Comparison of ENCODE assay signal across 34 cellular contexts in genomic region chr2:232043966-232044365, GRCh38.
"Had no signal": no experiment of that assay in that cellular context is flagged by ENCODE, and none has a peak within 500 bp of the region (broad histone marks: within the 10 kb centered on the region; RNA-seq: fewer than 3 reads in every experiment).

No MANE protein-coding gene starts in this region.

- H3K27ac Mint-ChIP-seq: activated B cell treated with CpG ODN at 0.5 μM for 24 hours; activated CD4-positive, alpha-beta memory T cell treated with anti-CD3 and anti-CD28 coated beads for 36 hours; activated CD8-positive, alpha-beta T cell treated with anti-CD3 and anti-CD28 coated beads for 36 hours; activated naive CD4-positive, alpha-beta T cell treated with anti-CD3 and anti-CD28 coated beads for 36 hours; activated naive CD8-positive, alpha-beta T cell treated with anti-CD3 and anti-CD28 coated beads, Interleukin-2, amount 10 ng/mL, durations not matched to agents 7 days and 5 days; activated T-cell treated with anti-CD3 and anti-CD28 coated beads, Interleukin-2, amount 50 U/mL, for 72 hours; activated T-helper 1 cell treated with anti-CD3 and anti-CD28 coated beads, Interleukin-12 subunit alpha, Interleukin-12 subunit beta, Interleukin-2, Interleukin-4 antibody, amounts not matched to agents 30 ng/mL and 10 ng/mL and 1 ng/mL, durations not matched to agents 14 hours and 24 hours and 36 hours; activated T-helper 17 cell treated with anti-CD3 and anti-CD28 coated beads, Interleukin-2, amount 50 U/mL, for 72 hours; T-helper 1 cell treated with Interleukin-12 subunit alpha and Interleukin-12 subunit beta and Interleukin-4 antibody, amounts not matched to agents 30 μg/mL and 1 μg/mL, for 36 hours; T-helper 2 cell treated with Interferon-gamma antibody and Interleukin-4, amounts not matched to agents 5 μg/mL and 100 μg/mL, for 36 hours had no signal

- H3K4me3 Mint-ChIP-seq: activated B cell treated with CpG ODN at 0.5 μM for 24 hours; activated CD4-positive, alpha-beta memory T cell treated with anti-CD3 and anti-CD28 coated beads for 36 hours; activated CD8-positive, alpha-beta T cell treated with anti-CD3 and anti-CD28 coated beads for 36 hours; activated naive CD4-positive, alpha-beta T cell treated with anti-CD3 and anti-CD28 coated beads for 36 hours; activated naive CD8-positive, alpha-beta T cell treated with anti-CD3 and anti-CD28 coated beads, Interleukin-2, amount 10 ng/mL, durations not matched to agents 7 days and 5 days; activated T-cell treated with anti-CD3 and anti-CD28 coated beads, Interleukin-2, amount 50 U/mL, for 4 hours; activated T-cell treated with anti-CD3 and anti-CD28 coated beads, Interleukin-2, amount 50 U/mL, for 72 hours; activated T-helper 1 cell treated with anti-CD3 and anti-CD28 coated beads, Interleukin-12 subunit alpha, Interleukin-12 subunit beta, Interleukin-2, Interleukin-4 antibody, amounts not matched to agents 30 ng/mL and 10 ng/mL and 1 ng/mL, durations not matched to agents 14 hours and 24 hours and 36 hours; activated T-helper 17 cell treated with anti-CD3 and anti-CD28 coated beads, Interleukin-2, amount 50 U/mL, for 72 hours; T-helper 1 cell treated with Interleukin-12 subunit alpha and Interleukin-12 subunit beta and Interleukin-4 antibody, amounts not matched to agents 30 μg/mL and 1 μg/mL, for 36 hours; T-helper 2 cell treated with Interferon-gamma antibody and Interleukin-4, amounts not matched to agents 5 μg/mL and 100 μg/mL, for 36 hours had no signal

- H3K4me3 ChIP-seq: adrenal gland, body of pancreas, breast epithelium had no signal

- H3K9me3 ChIP-seq: adrenal gland, body of pancreas, breast epithelium had no signal

- H3K27ac ChIP-seq: adrenal gland, body of pancreas, brain microvascular endothelial cell, breast epithelium, VCaP had no signal

- ATAC-seq: activated CD8-positive, alpha-beta T cell treated with anti-CD3 and anti-CD28 coated beads for 36 hours; activated T-cell treated with anti-CD3 and anti-CD28 coated beads, Interleukin-2, amount 50 U/mL, for 4 hours; activated T-cell treated with anti-CD3 and anti-CD28 coated beads, Interleukin-2, amount 50 U/mL, for 72 hours; activated T-helper 17 cell treated with anti-CD3 and anti-CD28 coated beads, Interleukin-2, amount 50 U/mL, for 72 hours; body of pancreas had no signal

- H3K27me3 ChIP-seq: adrenal gland, body of pancreas, brain microvascular endothelial cell, breast epithelium had no signal

- H3K27me3 Mint-ChIP-seq: activated B cell treated with CpG ODN at 0.5 μM for 24 hours; activated CD4-positive, alpha-beta memory T cell treated with anti-CD3 and anti-CD28 coated beads for 36 hours; activated CD8-positive, alpha-beta T cell treated with anti-CD3 and anti-CD28 coated beads for 36 hours; activated naive CD8-positive, alpha-beta T cell treated with anti-CD3 and anti-CD28 coated beads, Interleukin-2, amount 10 ng/mL, durations not matched to agents 7 days and 5 days; activated T-helper 17 cell treated with anti-CD3 and anti-CD28 coated beads, Interleukin-2, amount 50 U/mL, for 72 hours had no signal

- H3K4me1 Mint-ChIP-seq: activated B cell treated with CpG ODN at 0.5 μM for 24 hours had no signal

- H3K4me1 ChIP-seq: adrenal gland, body of pancreas, breast epithelium had no signal

- H3K9me3 Mint-ChIP-seq: activated B cell treated with CpG ODN at 0.5 μM for 24 hours; activated CD4-positive, alpha-beta memory T cell treated with anti-CD3 and anti-CD28 coated beads for 36 hours; activated CD8-positive, alpha-beta T cell treated with anti-CD3 and anti-CD28 coated beads for 36 hours; activated naive CD4-positive, alpha-beta T cell treated with anti-CD3 and anti-CD28 coated beads for 36 hours; activated T-cell treated with anti-CD3 and anti-CD28 coated beads, Interleukin-2, amount 50 U/mL, for 4 hours; activated T-cell treated with anti-CD3 and anti-CD28 coated beads, Interleukin-2, amount 50 U/mL, for 72 hours; activated T-helper 1 cell treated with anti-CD3 and anti-CD28 coated beads, Interleukin-12 subunit alpha, Interleukin-12 subunit beta, Interleukin-2, Interleukin-4 antibody, amounts not matched to agents 30 ng/mL and 10 ng/mL and 1 ng/mL, durations not matched to agents 14 hours and 24 hours and 36 hours; activated T-helper 17 cell treated with anti-CD3 and anti-CD28 coated beads, Interleukin-2, amount 50 U/mL, for 72 hours; T-helper 1 cell treated with Interleukin-12 subunit alpha and Interleukin-12 subunit beta and Interleukin-4 antibody, amounts not matched to agents 30 μg/mL and 1 μg/mL, for 36 hours; T-helper 2 cell treated with Interferon-gamma antibody and Interleukin-4, amounts not matched to agents 5 μg/mL and 100 μg/mL, for 36 hours had no signal

- H3K36me3 ChIP-seq: adrenal gland, brain microvascular endothelial cell, breast epithelium had no signal

- DNase-seq: activated B cell treated with CpG ODN at 0.5 μM for 24 hours; activated CD4-positive, alpha-beta memory T cell treated with anti-CD3 and anti-CD28 coated beads for 36 hours; activated CD4-positive, alpha-beta T cell treated with anti-CD3 and anti-CD28 coated beads for 48 hours; activated CD4-positive, alpha-beta T cell treated with anti-CD3 and anti-CD28 coated beads, Interleukin-2, amount 50 U/mL, for 1 hour; activated CD4-positive, alpha-beta T cell treated with anti-CD3 and anti-CD28 coated beads, Interleukin-2, amount 50 U/mL, for 4 hours; activated CD4-positive, CD25-positive, alpha-beta regulatory T cell treated with anti-CD3 and anti-CD28 coated beads, Interleukin-2, amount 50 U/mL, for 72 hours; activated CD8-positive, alpha-beta memory T cell treated with anti-CD3 and anti-CD28 coated beads, Interleukin-2, amount 50 U/mL, for 4 hours; activated CD8-positive, alpha-beta T cell treated with anti-CD3 and anti-CD28 coated beads for 36 hours; activated effector memory CD4-positive, alpha-beta T cell treated with anti-CD3 and anti-CD28 coated beads, Interleukin-2, amount 50 U/mL, for 16 hours; activated gamma-delta T cell treated with Interleukin-2 at 50 U/mL for 16 hours; activated naive CD4-positive, alpha-beta T cell; activated naive CD4-positive, alpha-beta T cell treated with anti-CD3 and anti-CD28 coated beads for 36 hours; activated naive CD4-positive, alpha-beta T cell treated with anti-CD3 and anti-CD28 coated beads, Interleukin-2, amount 50 U/mL, for 16 hours; activated naive CD8-positive, alpha-beta T cell treated with anti-CD3 and anti-CD28 coated beads, Interleukin-2, amount 10 ng/mL, durations not matched to agents 7 days and 5 days; activated T-cell treated with anti-CD3 and anti-CD28 coated beads for 4 hours; activated T-cell treated with anti-CD3 and anti-CD28 coated beads, Interleukin-2, amount 50 U/mL, for 1 hour; activated T-cell treated with anti-CD3 and anti-CD28 coated beads, Interleukin-2, amount 50 U/mL, for 4 hours; activated T-cell treated with anti-CD3 and anti-CD28 coated beads, Interleukin-2, amount 50 U/mL, for 72 hours; adrenal gland; amniotic stem cell; aorta; body of pancreas; brain microvascular endothelial cell; central memory CD4-positive, alpha-beta T cell; SW 1271; T-helper 1 cell; T-helper 2 cell; T-helper 9 cell had no signal
